8 cellular contexts compared by ENCODE assay signal in the genomic region with DNA sequence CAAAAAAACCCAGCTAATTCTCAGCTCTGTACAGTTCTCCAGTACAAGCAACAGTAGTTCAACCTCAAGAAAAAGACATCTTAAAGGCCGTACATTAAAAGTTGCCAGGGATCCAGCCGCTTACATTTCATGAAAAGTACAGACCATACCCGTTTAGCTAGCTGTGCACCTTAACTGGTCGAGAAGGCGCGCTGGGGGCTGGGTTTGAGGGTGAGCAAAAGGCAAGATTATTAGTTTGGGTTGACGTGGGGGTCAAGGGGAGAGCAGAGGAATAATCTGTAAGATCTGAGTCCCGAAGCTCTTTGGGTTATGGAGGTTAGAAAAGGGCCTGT. TPM values are rescaled to one million over a fixed set of nuclear protein-coding genes. Genes with fewer than 3 reads are reported as not detected.
DNase-seq lines count a peak whose midpoint lies in the region; ATAC-seq, FAIRE-seq and TF ChIP-seq lines count a peak whose summit lies in the region.

No MANE protein-coding gene starts in this region.

- DNase-seq in NCI-H774 (lab: John Stamatoyannopoulos, UW) (peak; percentile 59), fibroblast of the aortic adventitia (ENCODE audit: low read depth) (no peak), pancreas (peak; percentile 34 to 63 (median 54)), upper lobe of right lung (peak; percentile 78), ecto neural progenitor cell (ENCODE audit: low spot score) (no peak)
- peak; percentile 40 for DNase-seq in activated T-cell treated with anti-CD3 and anti-CD28 coated beads, Interleukin-2, amount 50 U/mL, for 4 hours

- FAIRE-seq in pancreas (lab: Jason Lieb, UNC): no peak

- no peaks in the 10 kb centered on the region for H3K27me3 Mint-ChIP-seq in activated T-cell treated with anti-CD3 and anti-CD28 coated beads, Interleukin-2, amount 50 U/mL, for 4 hours (ENCODE audit: low read depth)

- peaks cover 24% of the 10 kb centered on the region for H3K4me1 Mint-ChIP-seq in activated T-cell treated with anti-CD3 and anti-CD28 coated beads, Interleukin-2, amount 50 U/mL, for 4 hours (ENCODE audit: low read depth)

- no peaks in the 10 kb centered on the region for H3K9me3 Mint-ChIP-seq in activated T-cell treated with anti-CD3 and anti-CD28 coated beads, Interleukin-2, amount 50 U/mL, for 4 hours

- H3K36me3 ChIP-seq in pancreas (no peaks in the 10 kb centered on the region), upper lobe of right lung (no peaks in the 10 kb centered on the region)

- TF ChIP-seq CTCF in fibroblast of the aortic adventitia (IDR thresholded peaks at IDR 0.05; ENCODE audit: insufficient read depth, low read length) (no peak), pancreas (IDR thresholded peaks at IDR 0.05) (no peak), upper lobe of right lung (IDR thresholded peaks at IDR 0.05) (no peak)

- H3K4me3 ChIP-seq in fibroblast of the aortic adventitia (ENCODE audit: low read depth, low read length): peak overlapping the region; percentile 84
- peak overlapping the region; percentile 16 to 96 (median 92) for H3K4me3 ChIP-seq in pancreas
- H3K4me3 ChIP-seq in upper lobe of right lung: peak overlapping the region; percentile 83

- H3K27me3 ChIP-seq in pancreas (no peaks in the 10 kb centered on the region), upper lobe of right lung (no peaks in the 10 kb centered on the region)

- H3K9me3 ChIP-seq in pancreas (no peaks in the 10 kb centered on the region), upper lobe of right lung (no peaks in the 10 kb centered on the region)

- no peaks in the 10 kb centered on the region for H3K36me3 Mint-ChIP-seq in activated T-cell treated with anti-CD3 and anti-CD28 coated beads, Interleukin-2, amount 50 U/mL, for 4 hours (ENCODE audit: insufficient read depth)

- 0% methylated on average over 8 of the region's 8 CpGs for WGBS in pancreas, 2 donors

- intact Hi-C loops in pancreas (cut with DNase I): no loop called here
- intact Hi-C loops in upper lobe of right lung (cut with DNase I): no loop called here

- ATAC-seq in GM18499 (IDR thresholded peaks at IDR 0.05; ENCODE audit: insufficient read depth, unreplicated experiment) (peak; percentile 4), HG02678 (IDR thresholded peaks at IDR 0.05; ENCODE audit: unreplicated experiment) (peak; percentile 19), pancreas (peak in 3 of 4 donors; percentile 9 to 26 (median 14)), upper lobe of right lung (peak; percentile 2)
- ATAC-seq in activated T-cell treated with anti-CD3 and anti-CD28 coated beads, Interleukin-2, amount 50 U/mL, for 4 hours: peak; percentile 3 to 4

- H3K4me1 ChIP-seq in pancreas (peaks cover 0 to 21% (median 19%) of the 10 kb centered on the region in 3 donors), upper lobe of right lung (peaks cover 9% of the 10 kb centered on the region)

- peak overlapping the region; percentile 88 for H3K4me3 Mint-ChIP-seq in activated T-cell treated with anti-CD3 and anti-CD28 coated beads, Interleukin-2, amount 50 U/mL, for 4 hours

- H3K27ac ChIP-seq in pancreas (peak overlapping the region; percentile 86 to 93 (median 92)), upper lobe of right lung (peak overlapping the region; percentile 93)

RNA-seq across cellular contexts. Expression of gene PKN2, which starts 0.6 kb away (rescaled TPM):
- 10 to 100 TPM; 10.9 to 12.8 (median 11.7) TPM for total RNA-seq in activated T-cell treated with anti-CD3 and anti-CD28 coated beads, Interleukin-2, amount 50 U/mL, for 4 hours
- total RNA-seq in fibroblast of the aortic adventitia (ENCODE audit: low replicate concordance) (40.1 and 58.8 TPM in 2 replicates), pancreas (10 to 100 TPM; 14.2 to 28.8 (median 17.6) TPM), upper lobe of right lung (45.8 TPM)
- 10 to 100 TPM in 1 of 2 donors, 1 to 10 TPM in 1; 6.5 to 15.1 TPM for polyA plus RNA-seq in pancreas

Comparison
In these comparisons a context has a peak if more than half of its experiments do, and no peak if none do; other contexts are left out.
1. DNase-seq: peak in NCI-H774 (single experiment), activated T-cell treated with anti-CD3 and anti-CD28 coated beads, Interleukin-2, amount 50 U/mL, for 4 hours (single experiment), pancreas (6 of 6) and upper lobe of right lung (single experiment); none in fibroblast of the aortic adventitia (single experiment) and ecto neural progenitor cell (single experiment).
2. Peak in every context shown above with its lines, with median percentiles within 50 percentile points of each other: ATAC-seq and H3K4me3 ChIP-seq.